Comparison of ENCODE assay signal across 1 cellular context in genomic region chr20:13221313-13221672, GRCh38.
TF ChIP-seq lines count a peak whose summit lies in the region.

No MANE protein-coding gene starts in this region.

TF ChIP-seq in GM12878, 131 proteins besides CTCF, POLR2A, EP300 and RAD21 (continued from another document):
- TF ChIP-seq, protein P1, sequence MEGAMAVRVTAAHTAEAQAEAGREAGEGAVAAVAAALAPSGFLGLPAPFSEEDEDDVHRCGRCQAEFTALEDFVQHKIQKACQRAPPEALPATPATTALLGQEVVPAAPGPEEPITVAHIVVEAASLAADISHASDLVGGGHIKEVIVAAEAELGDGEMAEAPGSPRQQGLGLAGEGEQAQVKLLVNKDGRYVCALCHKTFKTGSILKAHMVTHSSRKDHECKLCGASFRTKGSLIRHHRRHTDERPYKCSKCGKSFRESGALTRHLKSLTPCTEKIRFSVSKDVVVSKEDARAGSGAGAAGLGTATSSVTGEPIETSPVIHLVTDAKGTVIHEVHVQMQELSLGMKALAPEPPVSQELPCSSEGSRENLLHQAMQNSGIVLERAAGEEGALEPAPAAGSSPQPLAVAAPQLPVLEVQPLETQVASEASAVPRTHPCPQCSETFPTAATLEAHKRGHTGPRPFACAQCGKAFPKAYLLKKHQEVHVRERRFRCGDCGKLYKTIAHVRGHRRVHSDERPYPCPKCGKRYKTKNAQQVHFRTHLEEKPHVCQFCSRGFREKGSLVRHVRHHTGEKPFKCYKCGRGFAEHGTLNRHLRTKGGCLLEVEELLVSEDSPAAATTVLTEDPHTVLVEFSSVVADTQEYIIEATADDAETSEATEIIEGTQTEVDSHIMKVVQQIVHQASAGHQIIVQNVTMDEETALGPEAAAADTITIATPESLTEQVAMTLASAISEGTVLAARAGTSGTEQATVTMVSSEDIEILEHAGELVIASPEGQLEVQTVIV (IDR thresholded peaks at IDR 0.05; ENCODE audit: borderline replicate concordance, partially characterized antibody), result no peak
- TF ChIP-seq PKNOX1 (IDR thresholded peaks at IDR 0.05) (no peak), CHD1 (IDR thresholded peaks at IDR 0.05; ENCODE audit: low read depth, low read length) (no peak), IKZF2 (IDR thresholded peaks at IDR 0.05) (no peak)
